ENCODE assay signal across 19 cellular contexts in genomic region chr3:4551826-4552442, GRCh38. TPM values are rescaled to one million over a fixed set of nuclear protein-coding genes. Genes with fewer than 3 reads are reported as not detected.
DNase-seq lines count a peak whose midpoint lies in the region; ATAC-seq, FAIRE-seq and TF ChIP-seq lines count a peak whose summit lies in the region.
"Had no signal": no experiment of that assay in that cellular context is flagged by ENCODE, and none has a peak within 500 bp of the region (broad histone marks: within the 10 kb centered on the region; RNA-seq: fewer than 3 reads in every experiment).

No MANE protein-coding gene starts in this region.

- H3K79me2 ChIP-seq in parathyroid adenoma = peaks cover 8% of the 10 kb centered on the region

- H3K9ac ChIP-seq in parathyroid adenoma = no peak overlapping the region

- DNase-seq in Right ventricle myocardium superior (no peak), Right ventricle myocardium inferior (ENCODE audit: missing footprints) (no peak), right atrium auricular region (ENCODE audit: low spot score) (no peak), D721Med (ENCODE audit: insufficient read length, low spot score) (no peak), KBM-7 (no peak)
- DNase-seq in stimulated activated effector memory CD8-positive, alpha-beta T cell treated with anti-CD3 and anti-CD28 coated beads, Interleukin-12 subunit alpha, Interleukin-12 subunit beta, amount 100 ng/mL, for 72 hours (ENCODE audit: low spot score in 2 of 2) = no peak
- DNase-seq: 8988T; Calu3; CD4-positive, alpha-beta memory T cell; DMS79; GOT3; NCI-H1417 treated with DMSO at 0.1 percent for 48 hours; NCI-H1930; NCI-H2171; NCI-H446; RPMI8226 had no signal

- H3K4me3 Mint-ChIP-seq in stimulated activated effector memory CD8-positive, alpha-beta T cell treated with anti-CD3 and anti-CD28 coated beads, Interleukin-12 subunit alpha, Interleukin-12 subunit beta, amount 100 ng/mL, for 72 hours = no peak overlapping the region
- H3K4me3 Mint-ChIP-seq: CD4-positive, alpha-beta memory T cell had no signal

- no peaks in the 10 kb centered on the region for H3K36me3 Mint-ChIP-seq in stimulated activated effector memory CD8-positive, alpha-beta T cell treated with anti-CD3 and anti-CD28 coated beads, Interleukin-12 subunit alpha, Interleukin-12 subunit beta, amount 100 ng/mL, for 72 hours

- peaks cover 21% of the 10 kb centered on the region for H3K4me1 Mint-ChIP-seq in stimulated activated effector memory CD8-positive, alpha-beta T cell treated with anti-CD3 and anti-CD28 coated beads, Interleukin-12 subunit alpha, Interleukin-12 subunit beta, amount 100 ng/mL, for 72 hours

- WGBS in urinary bladder = 38% methylated on average over 4 of the region's 4 CpGs

- TF ChIP-seq CTCF in right atrium auricular region (IDR thresholded peaks at IDR 0.05) (no peak), parathyroid adenoma (IDR thresholded peaks at IDR 0.05) (no peak), D721Med (IDR thresholded peaks at IDR 0.05; ENCODE audit: insufficient read depth, missing control alignments) (no peak)

- H3K9me3 ChIP-seq in right atrium auricular region (no peaks in the 10 kb centered on the region), parathyroid adenoma (ENCODE audit: control insufficient read depth, low read length) (no peaks in the 10 kb centered on the region)

- no peak for FAIRE-seq in D721Med (lab: Jason Lieb, UNC)
- FAIRE-seq: K562 had no signal

- H3K4me1 ChIP-seq in right atrium auricular region = peaks cover 0 to 45% of the 10 kb centered on the region in 2 donors
- peaks cover 38% of the 10 kb centered on the region for H3K4me1 ChIP-seq in parathyroid adenoma
- no peaks in the 10 kb centered on the region for H3K4me1 ChIP-seq in urinary bladder (ENCODE audit: insufficient read depth)

- no peak overlapping the region for H3K4me3 ChIP-seq in right atrium auricular region
- H3K4me3 ChIP-seq in parathyroid adenoma (ENCODE audit: low read depth, low read length) = no peak overlapping the region
- H3K4me3 ChIP-seq in urinary bladder (ENCODE audit: low read depth, low read length) = no peak overlapping the region
- H3K4me3 ChIP-seq: K562 had no signal

- H3K27me3 ChIP-seq in right atrium auricular region (no peaks in the 10 kb centered on the region), parathyroid adenoma (ENCODE audit: control insufficient read depth, insufficient read depth, low read length) (no peaks in the 10 kb centered on the region)

- no peak overlapping the region for H3K4me2 ChIP-seq in parathyroid adenoma (ENCODE audit: low read length)

- H3K9me3 Mint-ChIP-seq in stimulated activated effector memory CD8-positive, alpha-beta T cell treated with anti-CD3 and anti-CD28 coated beads, Interleukin-12 subunit alpha, Interleukin-12 subunit beta, amount 100 ng/mL, for 72 hours = no peaks in the 10 kb centered on the region

- no peak overlapping the region for H3K27ac Mint-ChIP-seq in stimulated activated effector memory CD8-positive, alpha-beta T cell treated with anti-CD3 and anti-CD28 coated beads, Interleukin-12 subunit alpha, Interleukin-12 subunit beta, amount 100 ng/mL, for 72 hours
- H3K27ac Mint-ChIP-seq: CD4-positive, alpha-beta memory T cell had no signal

- H3K27ac ChIP-seq in right atrium auricular region = peak overlapping the region; percentile 43 to 49
- peak overlapping the region; percentile 19 for H3K27ac ChIP-seq in parathyroid adenoma
- peak overlapping the region; percentile 4 for H3K27ac ChIP-seq in urinary bladder (ENCODE audit: low read depth)

- peak; percentile 5 for ATAC-seq in Right ventricle myocardium superior (ENCODE audit: poor library complexity)
- ATAC-seq in Right ventricle myocardium inferior = no peak
- no peak for ATAC-seq in stimulated activated effector memory CD8-positive, alpha-beta T cell treated with anti-CD3 and anti-CD28 coated beads, Interleukin-12 subunit alpha, Interleukin-12 subunit beta, amount 100 ng/mL, for 72 hours
- ATAC-seq: K562 had no signal

- intact Hi-C loops in Right ventricle myocardium superior (cut with DNase I) = no loop called here
- intact Hi-C loops in Right ventricle myocardium inferior (cut with DNase I) = no loop called here

- no peak overlapping the region for H2AFZ ChIP-seq in parathyroid adenoma

- no peaks in the 10 kb centered on the region for H3K36me3 ChIP-seq in right atrium auricular region
- no peaks in the 10 kb centered on the region for H3K36me3 ChIP-seq in parathyroid adenoma (ENCODE audit: control insufficient read depth, insufficient read depth, low read length)
- H3K36me3 ChIP-seq in urinary bladder (ENCODE audit: insufficient read depth) = no peaks in the 10 kb centered on the region

- in situ Hi-C loops in KBM-7 (cut with MboI; ENCODE audit: low pct_unique_long_range_greater_than_20kb, low sequenced_read_pairs) = no loop called here

RNA-seq across cellular contexts. Expression of gene ITPR1, which starts 58.8 kb away (rescaled TPM):
- 17.1 TPM for total RNA-seq in Right ventricle myocardium superior
- 22.4 TPM for total RNA-seq in Right ventricle myocardium inferior
- 10 to 100 TPM; 36.7 to 42.5 TPM for total RNA-seq in right atrium auricular region
- 240 TPM for total RNA-seq in urinary bladder
- polyA plus RNA-seq in urinary bladder = 57.3 TPM
